ENCODE assay signal across 1 cellular context in genomic region chr2:43985359-43985758, GRCh38.
TF ChIP-seq lines count a peak whose summit lies in the region.

No MANE protein-coding gene starts in this region.

TF ChIP-seq in IMR-90, 13 proteins besides CTCF, POLR2A, EP300 and RAD21:
- TF ChIP-seq CEBPB (IDR thresholded peaks at IDR 0.05; ENCODE audit: low read depth, low read length) (0 out of 2 replicates have a peak, but pooled peaks have one; percentile 24), MXI1 (IDR thresholded peaks at IDR 0.05; ENCODE audit: borderline replicate concordance, low read depth, low read length) (no peak), ELK1 (IDR thresholded peaks at IDR 0.05; ENCODE audit: borderline replicate concordance, low read depth, low read length) (no peak)
TF ChIP-seq in IMR-90: peak in this region for 1.
